Comparison of ENCODE assay signal across 14 cellular contexts in genomic region chr15:98981851-98982722, GRCh38. TPM values are rescaled to one million over a fixed set of nuclear protein-coding genes. Genes with fewer than 3 reads are reported as not detected.
DNase-seq lines count a peak whose midpoint lies in the region; ATAC-seq, FAIRE-seq and TF ChIP-seq lines count a peak whose summit lies in the region.
"Had no signal": no experiment of that assay in that cellular context is flagged by ENCODE, and none has a peak within 500 bp of the region (broad histone marks: within the 10 kb centered on the region; RNA-seq: fewer than 3 reads in every experiment).

No MANE protein-coding gene starts in this region.

- no peaks in the 10 kb centered on the region for H3K79me2 ChIP-seq in GM12878 (ENCODE audit: control insufficient read depth, insufficient read depth, low read length)

- BruUV-seq in GM12878 (replicated peaks; lab: Mats Ljungman, UMichigan), result TSS peak; percentile 100

- CTCF ChIA-PET in GM12878 (lab: Yijun Ruan, JAX), result interaction anchor here (1.1 to 1.9 kb wide), 5 partner anchors 14 to 95 kb away, joined by 3 to 6 read pairs (median 4); no protein-coding TSS in a partner anchor

- 27% methylated on average over 14 of the region's 14 CpGs for WGBS in GM12878 (ENCODE audit: insufficient coverage, insufficient replicate concordance, low lambda C conversion rate, missing lambda C conversion rate)
- WGBS in ovary, 3 donors, result 58 to 62% (median 59%) methylated on average over 14 of the region's 14 CpGs

- no peak for TF ChIP-seq POLR2A in GM12878 (IDR thresholded peaks at IDR 0.05; ENCODE audit: low read depth, low read length)
- no peak for TF ChIP-seq POLR2A in ovary (IDR thresholded peaks at IDR 0.05)

- FAIRE-seq in GM12878 (lab: Jason Lieb, UNC) (peak; percentile 61), GM19239 (lab: Jason Lieb, UNC) (no peak)
- FAIRE-seq: colon, GM12892 had no signal

- H3K4me3 ChIP-seq in GM06990 (replicated peaks; ENCODE audit: low read depth, low read length), result no peak overlapping the region
- 0 out of 2 replicates have a peak overlapping the region, but pooled peaks have one; percentile 3 for H3K4me3 ChIP-seq in GM12878
- no peak overlapping the region for H3K4me3 ChIP-seq in ovary

- RAD21 ChIA-PET in GM12878 (lab: Charles Lee; ENCODE audit: unreplicated experiment), result interaction anchor here (0.6 to 4.3 kb wide), 9 partner anchors 12 to 109 kb away, joined by 3 to 47 read pairs (median 3); no protein-coding TSS in a partner anchor

- H3K9me3 ChIP-seq in GM12878 (replicated peaks; ENCODE audit: control insufficient read depth, insufficient read depth, low read length), result peaks cover 11% of the 10 kb centered on the region; the same call in 2 of the 3 replicates
- no peaks in the 10 kb centered on the region for H3K9me3 ChIP-seq in ovary

- SMC1A ChIA-PET in GM12878 (lab: Charles Lee; ENCODE audit: uncharacterized antibody, unreplicated experiment), result interaction anchor here (0.8 to 5.3 kb wide), 9 partner anchors 25 to 119 kb away, joined by 3 to 63 read pairs (median 6); no protein-coding TSS in a partner anchor

- H3K27ac ChIP-seq in GM12878 (ENCODE audit: control insufficient read depth, insufficient read depth) (peak overlapping the region; percentile 95), ovary (peak overlapping the region; percentile 67 to 69)

- ATAC-seq in GM12878 (peak; percentile 86), GM19397 (IDR thresholded peaks at IDR 0.05; ENCODE audit: unreplicated experiment) (no peak)
- ATAC-seq: activated T-helper 17 cell treated with anti-CD3 and anti-CD28 coated beads, Interleukin-2, amount 50 U/mL, for 72 hours had no signal

- no peak for TF ChIP-seq RAD21 in GM12878 (IDR thresholded peaks at IDR 0.05; ENCODE audit: insufficient read depth, low read depth, low read length)

- H3K36me3 ChIP-seq in GM06990 (ENCODE audit: control insufficient read depth, insufficient read depth, low read length) (no peaks in the 10 kb centered on the region), GM12878 (ENCODE audit: control insufficient read depth in 2 of 2, insufficient read depth in 2 of 2, low read length in 1 of 2) (no peaks in the 10 kb centered on the region), ovary (no peaks in the 10 kb centered on the region)

- no peaks in the 10 kb centered on the region for H4K20me1 ChIP-seq in GM12878 (ENCODE audit: control insufficient read depth, insufficient read depth)

- in situ Hi-C loops in GM12878 (cut with MboI), result no loop called here

- H3K4me1 ChIP-seq in GM12878 (ENCODE audit: control insufficient read depth, insufficient read depth, low read length) (peaks cover 22% of the 10 kb centered on the region), ovary (ENCODE audit: insufficient read depth) (peaks cover 7% of the 10 kb centered on the region)

- DNase-seq in GM06990 (ENCODE audit: extremely low read depth, insufficient read length) (peak; percentile 76), HCEC 1CT (peak; percentile 72), GM12878 (ENCODE audit: low read depth, low spot score) (peak; percentile 94), ovary (no peak), NCI-H187 treated with DMSO at 0.1 percent for 48 hours (lab: John Stamatoyannopoulos, UW) (no peak), GM19239 (ENCODE audit: insufficient read length, low spot score) (no peak), NCI-H226 (no peak)
- DNase-seq: NCI-H1694; stimulated activated CD4-positive, alpha-beta T cell treated with anti-CD3 and anti-CD28 coated beads, Interleukin-12 subunit alpha, Interleukin-12 subunit beta, amount 100 ng/mL, for 4 hours; stimulated activated naive CD4-positive, alpha-beta T cell had no signal

- TF ChIP-seq CTCF in GM06990 (IDR thresholded peaks at IDR 0.05; ENCODE audit: insufficient read depth, low read length, poor library complexity, severe bottlenecking) (no peak), GM12878 (IDR thresholded peaks at IDR 0.05 in 2 of 3, conservative IDR thresholded peaks at IDR 0.05 in 1 of 3; ENCODE audit: control insufficient read depth in 2 of 3, extremely low read depth in 1 of 3, insufficient read depth in 1 of 3, low read depth in 3 of 3, low read length in 3 of 3) (no peak), ovary (IDR thresholded peaks at IDR 0.05) (no peak)

- POLR2A ChIA-PET in GM12878 (lab: Charles Lee), result interaction anchor here (1.6 to 3.7 kb wide), 2 partner anchors 30 to 75 kb away, joined by 4 to 18 read pairs; no protein-coding TSS in a partner anchor

- H3K9ac ChIP-seq in GM12878 (ENCODE audit: control insufficient read depth, insufficient read depth, low read length), result peak overlapping the region; percentile 45

- peak overlapping the region; percentile 49 for H3K4me2 ChIP-seq in GM12878 (ENCODE audit: control insufficient read depth, insufficient read depth)

- intact Hi-C loops in GM12878 (cut with micrococcal nuclease; ENCODE audit: unreplicated experiment), result loop anchor here (1.0 to 2.0 kb wide), 4 partner anchors 30 to 94 kb away; no protein-coding TSS in a partner anchor
- intact Hi-C loops in ovary (cut with DNase I), result no loop called here

- TF ChIP-seq EP300 in GM12878 (IDR thresholded peaks at IDR 0.05; ENCODE audit: borderline replicate concordance in 1 of 2, control insufficient read depth in 1 of 2, low read depth in 2 of 2, low read length in 2 of 2), result peak; percentile 34 to 53; a peak in 2 of 4 replicates
- no peak for TF ChIP-seq EP300 in ovary (IDR thresholded peaks at IDR 0.05)

- H2AFZ ChIP-seq in GM12878 (ENCODE audit: control insufficient read depth, low read depth, low read length), result peak overlapping the region; percentile 52

- H3K27me3 ChIP-seq in GM06990 (replicated peaks; ENCODE audit: control insufficient read depth, insufficient read depth, low read length) (no peaks in the 10 kb centered on the region), GM12878 (replicated peaks in 1 of 2; ENCODE audit: control insufficient read depth in 2 of 2, insufficient read depth in 2 of 2, low read length in 1 of 2) (no peaks in the 10 kb centered on the region), ovary (no peaks in the 10 kb centered on the region)

TF ChIP-seq in GM12878, 131 proteins besides CTCF, POLR2A, EP300 and RAD21 (continues in another document):
- TF ChIP-seq USF1 (IDR thresholded peaks at IDR 0.05; ENCODE audit: borderline replicate concordance, extremely low read length, insufficient read depth, low read depth, low read length) (no peak), ELK1 (IDR thresholded peaks at IDR 0.05; ENCODE audit: low read depth, low read length) (no peak), NKRF (conservative IDR thresholded peaks at IDR 0.05) (no peak), SREBF2 (IDR thresholded peaks at IDR 0.05; ENCODE audit: low read length) (no peak), ASH2L (IDR thresholded peaks at IDR 0.05; ENCODE audit: borderline replicate concordance, low read depth) (no peak), MYC (IDR thresholded peaks at IDR 0.05; ENCODE audit: insufficient read depth, insufficient read length, insufficient replicate concordance, low read length, severe bottlenecking) (no peak), NFYA (IDR thresholded peaks at IDR 0.05; ENCODE audit: borderline replicate concordance, low read depth, low read length) (no peak)

RNA-seq across cellular contexts. Expression of gene PGPEP1L, which starts 25.5 kb away (rescaled TPM):
- total RNA-seq in GM12878 (2013; cell fraction: nucleolus; rRNA removed), result not detected in 2 replicates
- total RNA-seq in GM12878 (2014; rRNA removed) (not detected in 2 replicates), GM12878 (2014; rRNA removed; fragmentation: Illumina TruSeq; extraction: Trizol) (not detected in 2 replicates), GM12878 (2021) (not detected in 2 replicates), ovary (not detected)
- not detected for polyA plus RNA-seq in GM12878 (2011; ENCODE audit: low read depth)
- polyA plus RNA-seq in GM12878 (2011; rRNA removed) (not detected in 2 replicates), GM12878 (2014; fragmentation: Illumina TruSeq; extraction: Trizol) (not detected in 2 replicates), GM12878 (2014; fragmentation: Nextera tagmentation; extraction: Ambion mirVana) (not detected), GM12878 (2014; rRNA removed) (not detected in 2 replicates), GM12878 (2016; fragmentation: Nextera tagmentation; extraction: Ambion mirVana) (not detected), ovary (under 1 TPM in 1 of 2 donors, not detected in 1; 0.11 TPM)
- 0.13 TPM in 1 of 2 replicates, not detected in the other for polyA plus RNA-seq in GM12878 (2011; cell fraction: cytosol; rRNA removed)
- 0.15 TPM in 1 of 2 replicates, not detected in the other for polyA plus RNA-seq in GM12878 (2011; cell fraction: nucleus; rRNA removed)
- not detected in 2 replicates for polyA plus RNA-seq in GM12878 (2012)
- polyA minus RNA-seq in GM12878 (2011; rRNA and poly(A)+ RNA removed), result not detected in 2 replicates
- not detected in 2 replicates for polyA minus RNA-seq in GM12878 (2011; cell fraction: cytosol; rRNA and poly(A)+ RNA removed)
- not detected in 2 replicates for polyA minus RNA-seq in GM12878 (2011; cell fraction: nucleus; rRNA and poly(A)+ RNA removed)
- total RNA-seq: activated T-helper 17 cell treated with anti-CD3 and anti-CD28 coated beads, Interleukin-2, amount 50 U/mL, for 72 hours had no signal

Comparison
In these comparisons a context has a peak if more than half of its experiments do, and no peak if none do; other contexts are left out.
1. DNase-seq: peak in GM06990 (single experiment), HCEC 1CT (single experiment) and GM12878 (single experiment); none in ovary (0 of 5), NCI-H187 treated with DMSO at 0.1 percent for 48 hours (single experiment), GM19239 (single experiment) and NCI-H226 (single experiment).